8 cellular contexts compared by ENCODE assay signal in genomic region chr19:16572332-16573211, GRCh38. TPM values are rescaled to one million over a fixed set of nuclear protein-coding genes. Genes with fewer than 3 reads are reported as not detected.
DNase-seq lines count a peak whose midpoint lies in the region; ATAC-seq and TF ChIP-seq lines count a peak whose summit lies in the region.

Gene SLC35E1 (minus strand): TSS chr19:16572415. CDS start chr19:16572364, 51 bp downstream.

- H3K4me1 ChIP-seq in heart right ventricle = peaks cover 14 to 58% (median 36%) of the 10 kb centered on the region in 9 donors

- TF ChIP-seq POLR2A in GM15510 (IDR thresholded peaks at IDR 0.05; ENCODE audit: borderline replicate concordance, extremely low read depth, insufficient read length) = peak; percentile 66

- peak within 1 kb of the TSS; percentile 98 for H3K4me3 Mint-ChIP-seq in type B pancreatic cell

- H3K27ac ChIP-seq in heart right ventricle = peak within 1 kb of the TSS; percentile 61 to 91 (median 86)

- peak within 1 kb of the TSS; percentile 98 for H3K27ac Mint-ChIP-seq in type B pancreatic cell

- H3K9me3 ChIP-seq in heart right ventricle = no peaks in the 10 kb centered on the region

- peak within 1 kb of the TSS; percentile 63 to 97 (median 80) for H3K4me3 ChIP-seq in heart right ventricle

- H3K9me3 Mint-ChIP-seq in type B pancreatic cell = no peaks in the 10 kb centered on the region

- DNase-seq in NCI-H146 (lab: John Stamatoyannopoulos, UW) (peak; percentile 97), amniotic epithelial cell (ENCODE audit: low read depth) (peak; percentile 88), heart right ventricle (peak; percentile 94 to 96), posterior cingulate gyrus (peak; percentile 90 to 99 (median 92)), type B pancreatic cell (ENCODE audit: extremely low spot score, unreplicated experiment) (peak; percentile 96)

- H3K27me3 Mint-ChIP-seq in type B pancreatic cell = no peaks in the 10 kb centered on the region

- H3K4me1 Mint-ChIP-seq in type B pancreatic cell (ENCODE audit: unreplicated experiment) = peaks cover 17% of the 10 kb centered on the region

- 1% methylated on average over 81 to 83 of the region's 83 CpGs for WGBS in heart right ventricle, 2 donors

- ATAC-seq in HG02870 (IDR thresholded peaks at IDR 0.05; ENCODE audit: unreplicated experiment) = peak; percentile 73
- peak; percentile 96 to 99 (median 98) for ATAC-seq in heart right ventricle

- peaks cover 3% of the 10 kb centered on the region for H3K36me3 Mint-ChIP-seq in type B pancreatic cell

- H3K27me3 ChIP-seq in heart right ventricle = no peaks in the 10 kb centered on the region

- TF ChIP-seq CTCF in heart right ventricle (IDR thresholded peaks at IDR 0.05) (no peak), type B pancreatic cell (conservative IDR thresholded peaks at IDR 0.05) (no peak)

- intact Hi-C loops in T-helper 1 cell treated with Interleukin-12 subunit alpha and Interleukin-12 subunit beta and Interleukin-4 antibody, amounts not matched to agents 30 ng/mL and 1 ng/mL, for 36 hours (cut with micrococcal nuclease) = loop anchor here (1.0 to 5.0 kb wide), 8 partner anchors 12 to 695 kb away; partner anchors contain the start of genes BABAM1, C19orf44, CALR3 and CHERP
- intact Hi-C loops in heart right ventricle (cut with DNase I) = loop anchor here (2.0 to 10.0 kb wide), 4 partner anchors 50 to 88 kb away; partner anchors contain the start of genes MED26 (in 9 of the 10), SMIM7 (in 1 of the 10) and TMEM38A (in 1 of the 10)
- intact Hi-C loops in posterior cingulate gyrus (cut with DNase I) = loop anchor here (1.0 kb wide), 2 partner anchors 56 to 87 kb away; partner anchors contain the start of gene MED26

- peaks cover 0 to 69% (median 26%) of the 10 kb centered on the region in 9 donors for H3K36me3 ChIP-seq in heart right ventricle

RNA-seq across cellular contexts. Expression of gene SLC35E1, which starts in this region (rescaled TPM):
- total RNA-seq in T-helper 1 cell treated with Interleukin-12 subunit alpha and Interleukin-12 subunit beta and Interleukin-4 antibody, amounts not matched to agents 30 ng/mL and 1 ng/mL, for 36 hours = 54.8 and 63.4 TPM in 2 replicates
- 10 to 100 TPM; 20.8 to 29.0 (median 23.6) TPM for total RNA-seq in heart right ventricle
- polyA plus RNA-seq in heart right ventricle = 10 to 100 TPM; 22.9 to 25.6 TPM
- 44.5 and 52.7 TPM in 2 replicates for total RNA-seq in type B pancreatic cell (ENCODE audit: low replicate concordance)

Comparison
In these comparisons a context has a peak if more than half of its experiments do, and no peak if none do; other contexts are left out.
1. Peak in every context shown above with its lines: DNase-seq, ATAC-seq, H3K4me3 ChIP-seq and H3K27ac ChIP-seq.